Comparison of ENCODE assay signal across 18 cellular contexts in the genomic region with DNA sequence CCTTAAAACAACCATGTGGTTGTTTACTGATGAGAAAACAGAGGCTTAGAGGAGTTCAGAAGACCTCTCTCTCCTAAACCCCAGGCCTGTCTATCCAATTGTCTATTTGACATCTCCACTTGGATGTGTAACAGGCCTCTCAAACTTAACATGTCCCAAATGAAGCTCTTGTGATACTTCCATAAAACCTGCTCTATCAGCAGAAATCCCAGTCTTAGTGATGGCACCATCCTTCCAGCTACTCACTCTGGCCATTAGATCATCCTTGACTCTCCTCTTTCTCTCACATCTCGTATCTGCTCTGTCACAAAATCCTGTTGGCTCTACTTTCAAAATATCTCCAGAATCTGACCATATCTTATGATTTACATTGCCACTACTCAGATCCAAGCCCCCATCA.
"Had no signal": no experiment of that assay in that cellular context is flagged by ENCODE, and none has a peak within 500 bp of the region (broad histone marks: within the 10 kb centered on the region; RNA-seq: fewer than 3 reads in every experiment).

No MANE protein-coding gene starts in this region.

- H3K27ac Mint-ChIP-seq: natural killer cell; progenitor cell of endocrine pancreas; stimulated activated naive B cell treated with anti-CD40 and anti-IgM and Interleukin-4, amounts not matched to agents 10 μg/mL and 1 μg/mL and 100 μg/mL, for 72 hours; stimulated activated naive CD8-positive, alpha-beta T cell treated with anti-CD3 and anti-CD28 coated beads, Interleukin-15, amount 100 ng/mL, for 72 hours had no signal

- H3K9me3 Mint-ChIP-seq: central memory CD8-positive, alpha-beta T cell; natural killer cell; neural crest cell; stimulated activated naive B cell treated with anti-CD40 and anti-IgM and Interleukin-4, amounts not matched to agents 10 μg/mL and 1 μg/mL and 100 μg/mL, for 72 hours; stimulated activated naive CD8-positive, alpha-beta T cell treated with anti-CD3 and anti-CD28 coated beads, Interleukin-15, amount 100 ng/mL, for 72 hours had no signal

- H3K27me3 ChIP-seq: gastroesophageal sphincter, pancreas, spleen, transverse colon had no signal

- H3K4me3 Mint-ChIP-seq: central memory CD8-positive, alpha-beta T cell; natural killer cell; neural crest cell; stimulated activated naive B cell treated with anti-CD40 and anti-IgM and Interleukin-4, amounts not matched to agents 10 μg/mL and 1 μg/mL and 100 μg/mL, for 72 hours; stimulated activated naive CD8-positive, alpha-beta T cell treated with anti-CD3 and anti-CD28 coated beads, Interleukin-15, amount 100 ng/mL, for 72 hours had no signal

- H3K27me3 Mint-ChIP-seq: central memory CD8-positive, alpha-beta T cell; progenitor cell of endocrine pancreas; stimulated activated naive B cell treated with anti-CD40 and anti-IgM and Interleukin-4, amounts not matched to agents 10 μg/mL and 1 μg/mL and 100 μg/mL, for 72 hours; stimulated activated naive CD8-positive, alpha-beta T cell treated with anti-CD3 and anti-CD28 coated beads, Interleukin-15, amount 100 ng/mL, for 72 hours had no signal

- H3K9me3 ChIP-seq: gastroesophageal sphincter, pancreas, spleen, thoracic aorta, transverse colon had no signal

- ATAC-seq: esophagus mucosa; gastroesophageal sphincter; left colon; natural killer cell; pancreas; right cardiac atrium; stimulated activated naive B cell treated with anti-CD40 and anti-IgM and Interleukin-4, amounts not matched to agents 10 μg/mL and 1 μg/mL and 100 μg/mL, for 72 hours; stimulated activated naive CD8-positive, alpha-beta T cell treated with anti-CD3 and anti-CD28 coated beads, Interleukin-15, amount 100 ng/mL, for 72 hours had no signal

- H3K4me3 ChIP-seq: gastroesophageal sphincter, pancreas, spleen, thoracic aorta, transverse colon had no signal

- H3K36me3 Mint-ChIP-seq: natural killer cell had no signal

- H3K4me1 Mint-ChIP-seq: central memory CD8-positive, alpha-beta T cell; natural killer cell; neural crest cell; stimulated activated naive B cell treated with anti-CD40 and anti-IgM and Interleukin-4, amounts not matched to agents 10 μg/mL and 1 μg/mL and 100 μg/mL, for 72 hours; stimulated activated naive CD8-positive, alpha-beta T cell treated with anti-CD3 and anti-CD28 coated beads, Interleukin-15, amount 100 ng/mL, for 72 hours had no signal

- DNase-seq: effector memory CD4-positive, alpha-beta T cell; left colon; natural killer cell; pancreas; right cardiac atrium; spleen; stimulated activated CD4-positive, alpha-beta T cell treated with anti-CD3 and anti-CD28 coated beads, Interleukin-2, amount 100 ng/mL, for 24 hours; stimulated activated CD4-positive, alpha-beta T cell treated with anti-CD3 and anti-CD28 coated beads, Interleukin-4, amount 100 ng/mL, for 4 hours; stimulated activated naive B cell treated with anti-CD40 and anti-IgM and Interleukin-4, amounts not matched to agents 10 μg/mL and 1 μg/mL and 100 μg/mL, for 72 hours; stimulated activated naive CD8-positive, alpha-beta T cell treated with anti-CD3 and anti-CD28 coated beads, Interleukin-15, amount 100 ng/mL, for 72 hours; transverse colon had no signal

- H3K4me1 ChIP-seq: gastroesophageal sphincter, pancreas, spleen, transverse colon had no signal

- H3K36me3 ChIP-seq: pancreas, thoracic aorta had no signal

- H3K27ac ChIP-seq: gastroesophageal sphincter, pancreas, spleen, thoracic aorta, transverse colon had no signal

- FAIRE-seq: endometrium, pancreas had no signal
